ENCODE assay signal across 8 cellular contexts in the genomic region with DNA sequence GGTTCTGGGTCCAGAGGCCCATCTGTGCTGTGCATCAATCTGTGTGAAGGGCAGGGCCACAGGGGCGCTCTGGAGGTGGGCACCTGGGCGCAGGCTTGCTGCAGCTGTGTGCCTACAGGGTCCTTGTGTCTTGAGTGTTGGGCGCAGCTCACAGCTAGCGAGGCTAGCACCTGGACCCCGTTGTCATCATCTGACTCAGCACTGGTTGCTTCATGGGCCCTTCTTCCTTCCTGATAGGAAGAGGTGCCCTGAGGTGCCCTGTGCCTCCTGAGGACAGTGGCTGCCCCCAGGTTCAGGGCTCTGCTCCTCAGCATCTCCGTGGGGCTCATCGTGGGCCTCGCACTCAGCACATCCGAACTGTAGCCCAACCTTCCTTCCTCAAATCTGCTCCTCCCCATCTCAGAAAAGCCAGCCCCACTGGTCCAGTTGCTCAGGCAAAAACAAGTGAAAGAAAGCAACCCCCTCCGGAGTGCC. TPM values are rescaled to one million over a fixed set of nuclear protein-coding genes. Genes with fewer than 3 reads are reported as not detected.
DNase-seq lines count a peak whose midpoint lies in the region; ATAC-seq and TF ChIP-seq lines count a peak whose summit lies in the region.

No MANE protein-coding gene starts in this region.

- H3F3A ChIP-seq in GM23338 (replicated peaks; ENCODE audit: low read depth): peaks cover 25% of the 10 kb centered on the region

- no peak overlapping the region for H2AFZ ChIP-seq in GM23338
- no peak overlapping the region for H2AFZ ChIP-seq in fibroblast of lung (ENCODE audit: low read length)

- peak overlapping the region; percentile 69 for H3K4me3 Mint-ChIP-seq in GM23338
- peak overlapping the region; percentile 83 for H3K4me3 Mint-ChIP-seq in T-helper 1 cell treated with Interleukin-12 subunit alpha and Interleukin-12 subunit beta and Interleukin-4 antibody, amounts not matched to agents 30 μg/mL and 1 μg/mL, for 36 hours
- peak overlapping the region; percentile 80 for H3K4me3 Mint-ChIP-seq in stimulated activated effector memory CD8-positive, alpha-beta T cell treated with anti-CD3 and anti-CD28 coated beads, Interleukin-12 subunit alpha, Interleukin-12 subunit beta, amount 100 ng/mL, for 72 hours

- H3K9ac ChIP-seq in fibroblast of lung (ENCODE audit: insufficient read depth, low read length): no peak overlapping the region

- H3K27me3 ChIP-seq in GM23338 (ENCODE audit: insufficient read depth) (no peaks in the 10 kb centered on the region), fibroblast of lung (ENCODE audit: control insufficient read depth, insufficient read depth, low read length) (no peaks in the 10 kb centered on the region)

- H3K4me1 Mint-ChIP-seq in GM23338: peaks cover 84% of the 10 kb centered on the region
- H3K4me1 Mint-ChIP-seq in T-helper 1 cell treated with Interleukin-12 subunit alpha and Interleukin-12 subunit beta and Interleukin-4 antibody, amounts not matched to agents 30 μg/mL and 1 μg/mL, for 36 hours (ENCODE audit: low read depth): peaks cover 55% of the 10 kb centered on the region
- H3K4me1 Mint-ChIP-seq in stimulated activated effector memory CD8-positive, alpha-beta T cell treated with anti-CD3 and anti-CD28 coated beads, Interleukin-12 subunit alpha, Interleukin-12 subunit beta, amount 100 ng/mL, for 72 hours: peaks cover 91% of the 10 kb centered on the region

- H3K36me3 Mint-ChIP-seq in GM23338 (ENCODE audit: low read depth): peaks cover 17% of the 10 kb centered on the region
- peaks cover 20% of the 10 kb centered on the region for H3K36me3 Mint-ChIP-seq in T-helper 1 cell treated with Interleukin-12 subunit alpha and Interleukin-12 subunit beta and Interleukin-4 antibody, amounts not matched to agents 30 μg/mL and 1 μg/mL, for 36 hours (ENCODE audit: low read depth)
- H3K36me3 Mint-ChIP-seq in stimulated activated effector memory CD8-positive, alpha-beta T cell treated with anti-CD3 and anti-CD28 coated beads, Interleukin-12 subunit alpha, Interleukin-12 subunit beta, amount 100 ng/mL, for 72 hours: peaks cover 28% of the 10 kb centered on the region

- H3K4me3 ChIP-seq in GM23338 (peak overlapping the region; percentile 27; the same call in 1 of the 2 replicates), fibroblast of lung (replicated peaks in 1 of 4; ENCODE audit: control extremely low read depth in 1 of 4, insufficient read depth in 1 of 4, low read depth in 3 of 4, low read length in 4 of 4) (no peak overlapping the region)

- peaks cover 55% of the 10 kb centered on the region for H4K20me1 ChIP-seq in GM23338 (replicated peaks; ENCODE audit: insufficient read depth)
- no peaks in the 10 kb centered on the region for H4K20me1 ChIP-seq in fibroblast of lung (ENCODE audit: control insufficient read depth, extremely low read depth, insufficient read depth, low read length)

- peak overlapping the region; percentile 96 for H3K27ac Mint-ChIP-seq in GM23338
- peak overlapping the region; percentile 98 for H3K27ac Mint-ChIP-seq in T-helper 1 cell treated with Interleukin-12 subunit alpha and Interleukin-12 subunit beta and Interleukin-4 antibody, amounts not matched to agents 30 μg/mL and 1 μg/mL, for 36 hours
- peak overlapping the region; percentile 96 for H3K27ac Mint-ChIP-seq in stimulated activated effector memory CD8-positive, alpha-beta T cell treated with anti-CD3 and anti-CD28 coated beads, Interleukin-12 subunit alpha, Interleukin-12 subunit beta, amount 100 ng/mL, for 72 hours

- ATAC-seq in GM23338: no peak
- ATAC-seq in stimulated activated effector memory CD8-positive, alpha-beta T cell treated with anti-CD3 and anti-CD28 coated beads, Interleukin-12 subunit alpha, Interleukin-12 subunit beta, amount 100 ng/mL, for 72 hours: peak; percentile 68

- no peaks in the 10 kb centered on the region for H3K9me3 ChIP-seq in fibroblast of lung (ENCODE audit: control insufficient read depth, insufficient read depth, low read depth, low read length)

- DNase-seq in GM23338 (ENCODE audit: low spot score) (no peak), fibroblast of lung (ENCODE audit: low read depth in 2 of 2) (no peak), NCI-H345 (lab: John Stamatoyannopoulos, UW) (no peak), NCI-H748 (lab: John Stamatoyannopoulos, UW; ENCODE audit: unreplicated experiment) (no peak), UCSD-AML1 (lab: John Stamatoyannopoulos, UW; ENCODE audit: unreplicated experiment) (no peak), DMS153 (lab: John Stamatoyannopoulos, UW) (no peak)
- peak in 1 of 2 donors; percentile 74 for DNase-seq in stimulated activated effector memory CD8-positive, alpha-beta T cell treated with anti-CD3 and anti-CD28 coated beads, Interleukin-12 subunit alpha, Interleukin-12 subunit beta, amount 100 ng/mL, for 72 hours (ENCODE audit: low spot score in 2 of 2)

- peak overlapping the region; percentile 93 for H3K27ac ChIP-seq in GM23338 (ENCODE audit: low read depth)
- H3K27ac ChIP-seq in fibroblast of lung (ENCODE audit: insufficient read depth, low read length): peak overlapping the region; percentile 90

- no peaks in the 10 kb centered on the region for H3K9me2 ChIP-seq in GM23338 (ENCODE audit: insufficient read depth)

- peaks cover 57% of the 10 kb centered on the region for H3K4me1 ChIP-seq in GM23338 (ENCODE audit: insufficient read depth)
- peaks cover 62% of the 10 kb centered on the region for H3K4me1 ChIP-seq in fibroblast of lung (ENCODE audit: control insufficient read depth, extremely low read depth, insufficient read depth, low read length)

- H3K4me2 ChIP-seq in GM23338 (peak overlapping the region; percentile 89), fibroblast of lung (ENCODE audit: extremely low read depth, insufficient read depth, low read length) (peak overlapping the region; percentile 42)

- H3K79me2 ChIP-seq in GM23338 (replicated peaks; ENCODE audit: insufficient read depth) (peaks cover 100% of the 10 kb centered on the region), fibroblast of lung (ENCODE audit: control insufficient read depth, insufficient read depth, low read length) (peaks cover 84% of the 10 kb centered on the region)

- TF ChIP-seq CTCF in GM23338 (conservative IDR thresholded peaks at IDR 0.05; ENCODE audit: low read depth in 2 of 2): no peak
- TF ChIP-seq CTCF in fibroblast of lung (conservative IDR thresholded peaks at IDR 0.05 in 1 of 2, IDR thresholded peaks at IDR 0.05 in 1 of 2; ENCODE audit: low read depth in 1 of 2, low read length in 2 of 2): no peak

- H3K9me3 Mint-ChIP-seq in GM23338: peaks cover 4% of the 10 kb centered on the region; the same call in 1 of the 3 replicates
- H3K9me3 Mint-ChIP-seq in T-helper 1 cell treated with Interleukin-12 subunit alpha and Interleukin-12 subunit beta and Interleukin-4 antibody, amounts not matched to agents 30 μg/mL and 1 μg/mL, for 36 hours: peaks cover 3% of the 10 kb centered on the region
- no peaks in the 10 kb centered on the region for H3K9me3 Mint-ChIP-seq in stimulated activated effector memory CD8-positive, alpha-beta T cell treated with anti-CD3 and anti-CD28 coated beads, Interleukin-12 subunit alpha, Interleukin-12 subunit beta, amount 100 ng/mL, for 72 hours

- H3K36me3 ChIP-seq in GM23338 (ENCODE audit: insufficient read depth) (peaks cover 4% of the 10 kb centered on the region; the same call in 1 of the 2 replicates), fibroblast of lung (ENCODE audit: control insufficient read depth, insufficient read depth, low read length) (peaks cover 4% of the 10 kb centered on the region)

- peaks cover 17% of the 10 kb centered on the region for H3K27me3 Mint-ChIP-seq in GM23338 (ENCODE audit: insufficient read depth, low read depth, poor library complexity)
- no peaks in the 10 kb centered on the region for H3K27me3 Mint-ChIP-seq in T-helper 1 cell treated with Interleukin-12 subunit alpha and Interleukin-12 subunit beta and Interleukin-4 antibody, amounts not matched to agents 30 μg/mL and 1 μg/mL, for 36 hours (ENCODE audit: low read depth)

TF ChIP-seq in GM23338, 12 proteins besides CTCF, POLR2A, EP300 and RAD21 (continues in another document):
- no peak for TF ChIP-seq JUNB (IDR thresholded peaks at IDR 0.05; ENCODE audit: unreplicated experiment)
- no peak for TF ChIP-seq NANOG (IDR thresholded peaks at IDR 0.05; ENCODE audit: borderline replicate concordance)
- no peak for TF ChIP-seq POLR2AphosphoS5 (IDR thresholded peaks at IDR 0.05; ENCODE audit: low read depth)
- no peak for TF ChIP-seq CREB1 (CRISPR knock-in tag; IDR thresholded peaks at IDR 0.05; ENCODE audit: low read depth)
- TF ChIP-seq EZH2 (IDR thresholded peaks at IDR 0.05; ENCODE audit: low read depth, unreplicated experiment): no peak
- TF ChIP-seq EZH2phosphoT487 (IDR thresholded peaks at IDR 0.05; ENCODE audit: unreplicated experiment): no peak

RNA-seq across cellular contexts. Expression of a gene that starts 54.8 kb away (rescaled TPM):
- total RNA-seq in GM23338 (2014; rRNA removed; shearing (Covaris generic)): 123 and 151 TPM in 2 replicates
- polyA plus RNA-seq in GM23338 (2016; fragmentation: Nextera tagmentation; extraction: Ambion mirVana) (40.0 and 49.2 TPM in 2 replicates), fibroblast of lung (63.5 and 77.2 TPM in 2 replicates)
- 28.8 and 31.7 TPM in 2 replicates for total RNA-seq in fibroblast of lung
- 53.2 and 57.9 TPM in 2 replicates for polyA plus RNA-seq in fibroblast of lung (2012)
- 21.8 and 31.1 TPM in 2 replicates for polyA minus RNA-seq in fibroblast of lung (ENCODE audit: low replicate concordance)

RNA-seq across cellular contexts. Expression of a gene that starts 55.1 kb away (rescaled TPM):
- 4.5 and 4.9 TPM in 2 replicates for total RNA-seq in GM23338 (2014; rRNA removed; shearing (Covaris generic))
- polyA plus RNA-seq in GM23338 (2016; fragmentation: Nextera tagmentation; extraction: Ambion mirVana): 0.28 and 0.63 TPM in 2 replicates
- 3.1 and 5.8 TPM in 2 replicates for total RNA-seq in fibroblast of lung
- polyA plus RNA-seq in fibroblast of lung: 0.32 and 0.47 TPM in 2 replicates
- 0.92 and 0.96 TPM in 2 replicates for polyA plus RNA-seq in fibroblast of lung (2012)
- 0.27 TPM in 1 of 2 replicates, not detected in the other for polyA minus RNA-seq in fibroblast of lung (ENCODE audit: low replicate concordance)

RNA-seq across cellular contexts. Expression of a gene that starts 55.7 kb away (rescaled TPM):
- total RNA-seq in GM23338 (2014; rRNA removed; shearing (Covaris generic)): 37.6 and 143 TPM in 2 replicates
- polyA plus RNA-seq in GM23338 (2016; fragmentation: Nextera tagmentation; extraction: Ambion mirVana) (598 and 619 TPM in 2 replicates), fibroblast of lung (306 and 472 TPM in 2 replicates)
- 215 and 221 TPM in 2 replicates for total RNA-seq in fibroblast of lung
- polyA plus RNA-seq in fibroblast of lung (2012): 534 and 556 TPM in 2 replicates
- polyA minus RNA-seq in fibroblast of lung (ENCODE audit: low replicate concordance): 197 and 217 TPM in 2 replicates
